ENCODE assay signal across 2 cellular contexts in the genomic region with DNA sequence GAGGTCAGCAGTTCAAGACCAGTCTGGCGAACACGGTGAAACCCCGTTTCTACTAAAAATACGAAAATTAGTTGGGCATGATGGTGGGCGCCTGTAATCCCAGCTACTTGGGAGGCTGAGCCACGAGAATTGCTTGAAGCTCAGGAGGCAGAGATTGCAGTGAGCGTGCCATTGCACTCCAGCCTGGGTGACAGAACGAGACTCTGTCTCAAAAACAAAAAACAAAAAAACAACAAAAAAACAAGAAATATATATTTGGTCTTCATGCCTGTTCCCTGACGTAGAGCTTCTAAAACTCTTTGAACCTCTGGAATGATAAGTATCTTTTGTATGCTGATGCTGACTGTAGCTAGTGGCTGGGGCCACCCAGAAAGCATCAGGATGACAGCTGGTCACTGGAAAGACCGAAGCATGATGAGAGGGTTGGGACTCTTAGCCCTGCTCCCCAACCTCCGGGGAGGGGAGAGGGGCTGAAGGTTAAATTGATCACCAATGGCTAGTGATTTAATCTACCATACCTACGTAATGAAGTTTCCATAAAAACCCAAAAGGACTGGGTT.
TF ChIP-seq lines count a peak whose summit lies in the region.

No MANE protein-coding gene starts in this region.

TF ChIP-seq in HepG2, 621 proteins besides CTCF, POLR2A, EP300 and RAD21:
- TF ChIP-seq RAD51 (IDR thresholded peaks at IDR 0.05; ENCODE audit: borderline replicate concordance) (no peak), GABPA (IDR thresholded peaks at IDR 0.05; ENCODE audit: low read depth, low read length) (no peak), GABPA (CRISPR knock-in tag; IDR thresholded peaks at IDR 0.05; ENCODE audit: low read depth) (no peak)

TF ChIP-seq in K562, 482 proteins besides CTCF, POLR2A, EP300 and RAD21:
- no peak for TF ChIP-seq CC2D1A (IDR thresholded peaks at IDR 0.05)
- TF ChIP-seq, protein P1, sequence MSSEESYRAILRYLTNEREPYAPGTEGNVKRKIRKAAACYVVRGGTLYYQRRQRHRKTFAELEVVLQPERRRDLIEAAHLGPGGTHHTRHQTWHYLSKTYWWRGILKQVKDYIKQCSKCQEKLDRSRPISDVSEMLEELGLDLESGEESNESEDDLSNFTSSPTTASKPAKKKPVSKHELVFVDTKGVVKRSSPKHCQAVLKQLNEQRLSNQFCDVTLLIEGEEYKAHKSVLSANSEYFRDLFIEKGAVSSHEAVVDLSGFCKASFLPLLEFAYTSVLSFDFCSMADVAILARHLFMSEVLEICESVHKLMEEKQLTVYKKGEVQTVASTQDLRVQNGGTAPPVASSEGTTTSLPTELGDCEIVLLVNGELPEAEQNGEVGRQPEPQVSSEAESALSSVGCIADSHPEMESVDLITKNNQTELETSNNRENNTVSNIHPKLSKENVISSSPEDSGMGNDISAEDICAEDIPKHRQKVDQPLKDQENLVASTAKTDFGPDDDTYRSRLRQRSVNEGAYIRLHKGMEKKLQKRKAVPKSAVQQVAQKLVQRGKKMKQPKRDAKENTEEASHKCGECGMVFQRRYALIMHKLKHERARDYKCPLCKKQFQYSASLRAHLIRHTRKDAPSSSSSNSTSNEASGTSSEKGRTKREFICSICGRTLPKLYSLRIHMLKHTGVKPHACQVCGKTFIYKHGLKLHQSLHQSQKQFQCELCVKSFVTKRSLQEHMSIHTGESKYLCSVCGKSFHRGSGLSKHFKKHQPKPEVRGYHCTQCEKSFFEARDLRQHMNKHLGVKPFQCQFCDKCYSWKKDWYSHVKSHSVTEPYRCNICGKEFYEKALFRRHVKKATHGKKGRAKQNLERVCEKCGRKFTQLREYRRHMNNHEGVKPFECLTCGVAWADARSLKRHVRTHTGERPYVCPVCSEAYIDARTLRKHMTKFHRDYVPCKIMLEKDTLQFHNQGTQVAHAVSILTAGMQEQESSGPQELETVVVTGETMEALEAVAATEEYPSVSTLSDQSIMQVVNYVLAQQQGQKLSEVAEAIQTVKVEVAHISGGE (CRISPR knock-in tag; IDR thresholded peaks at IDR 0.05): 0 out of 6 replicates have a peak, but pooled peaks of 1 of the 3 experiments have one; percentile 44
